ENCODE assay signal across 8 cellular contexts in genomic region chr19:33052352-33052972, GRCh38. TPM values are rescaled to one million over a fixed set of nuclear protein-coding genes. Genes with fewer than 3 reads are reported as not detected.
DNase-seq lines count a peak whose midpoint lies in the region; ATAC-seq and TF ChIP-seq lines count a peak whose summit lies in the region.

No MANE protein-coding gene starts in this region.

- WGBS in endodermal cell (ENCODE audit: insufficient coverage in 1 of 2, insufficient read length in 1 of 2), 2 experiments = 88 to 97% methylated on average over 6 to 8 of the region's 8 CpGs

- H3K27ac Mint-ChIP-seq in endodermal cell = peak overlapping the region; percentile 52

- H3K9ac ChIP-seq in endodermal cell (ENCODE audit: extremely low read depth, low read length, poor library complexity, severe bottlenecking) (no peak overlapping the region), mucosa of stomach (ENCODE audit: low read length) (peak overlapping the region; percentile 15)

- intact Hi-C loops in posterior vena cava (cut with DNase I) = no loop called here

- no peaks in the 10 kb centered on the region for H3K27me3 ChIP-seq in endodermal cell (ENCODE audit: control insufficient read depth, insufficient read depth, low read length, poor library complexity, severe bottlenecking)
- no peaks in the 10 kb centered on the region for H3K27me3 ChIP-seq in mucosa of stomach (ENCODE audit: control insufficient read depth, insufficient read depth, low read length)
- H3K27me3 ChIP-seq in MG63 = no peaks in the 10 kb centered on the region

- no peak for ATAC-seq in GM18861 (IDR thresholded peaks at IDR 0.05; ENCODE audit: unreplicated experiment)

- H3K4me3 Mint-ChIP-seq in endodermal cell = no peak overlapping the region

- peaks cover 18% of the 10 kb centered on the region for H3K4me1 ChIP-seq in endodermal cell (ENCODE audit: control insufficient read depth, insufficient read depth, low read length)
- H3K4me1 ChIP-seq in mucosa of stomach (ENCODE audit: control insufficient read depth, insufficient read depth, low read length) = peaks cover 81% of the 10 kb centered on the region

- peaks cover 31% of the 10 kb centered on the region for H3K4me1 Mint-ChIP-seq in endodermal cell

- H3K36me3 ChIP-seq in endodermal cell (ENCODE audit: control insufficient read depth, insufficient read depth, low read length) (peaks cover 46% of the 10 kb centered on the region), mucosa of stomach (ENCODE audit: control insufficient read depth, insufficient read depth, low read length) (peaks cover 6% of the 10 kb centered on the region), MG63 (peaks cover 5% of the 10 kb centered on the region)

- no peak overlapping the region for H3K27ac ChIP-seq in endodermal cell (ENCODE audit: low read depth, low read length)

- no peaks in the 10 kb centered on the region for H3K9me3 Mint-ChIP-seq in endodermal cell

- TF ChIP-seq CTCF in endodermal cell (conservative IDR thresholded peaks at IDR 0.05) = no peak

- H3K9me3 ChIP-seq in endodermal cell (ENCODE audit: control insufficient read depth, low read length) (no peaks in the 10 kb centered on the region), mucosa of stomach (ENCODE audit: control insufficient read depth, low read length) (no peaks in the 10 kb centered on the region), MG63 (no peaks in the 10 kb centered on the region)

- no peaks in the 10 kb centered on the region for H3K27me3 Mint-ChIP-seq in endodermal cell (ENCODE audit: insufficient read depth)

- DNase-seq in DMS53 (lab: John Stamatoyannopoulos, UW) (peak; percentile 63), NCI-H2029 treated with DMSO at 0.1 percent for 48 hours (lab: John Stamatoyannopoulos, UW) (peak; percentile 81), endodermal cell (no peak), posterior vena cava (ENCODE audit: low spot score) (no peak), MG63 (no peak), epidermal melanocyte (ENCODE audit: insufficient read length, low spot score) (no peak)

- no peak overlapping the region for H3K4me3 ChIP-seq in endodermal cell (ENCODE audit: low read length)
- H3K4me3 ChIP-seq in mucosa of stomach (ENCODE audit: low read length) = no peak overlapping the region
- no peak overlapping the region for H3K4me3 ChIP-seq in MG63

- peaks cover 38% of the 10 kb centered on the region for H3K36me3 Mint-ChIP-seq in endodermal cell (ENCODE audit: low read depth)

RNA-seq across cellular contexts. Expression of gene RHPN2, which starts 12.2 kb away (rescaled TPM):
- total RNA-seq in endodermal cell (10 to 100 TPM; 52.0 to 53.2 TPM), posterior vena cava (1 to 10 TPM in 1 of 2 donors, under 1 TPM in 1; 0.56 to 1.5 TPM)
- 23.2 TPM for polyA plus RNA-seq in endodermal cell (2013, experiment 1 of 2)
- polyA plus RNA-seq in endodermal cell (2013, experiment 2 of 2) = 23.2 TPM
- total RNA-seq in MG63 (2014; rRNA removed; shearing (Covaris generic); ENCODE audit: low replicate concordance) = 8.9 and 18.6 TPM in 2 replicates

RNA-seq across cellular contexts. Expression of gene GPATCH1, which starts 28.5 kb away (rescaled TPM):
- total RNA-seq in endodermal cell (10 to 100 TPM; 10.1 to 11.2 TPM), posterior vena cava (1 to 10 TPM; 6.0 to 6.5 TPM)
- 10.5 TPM for polyA plus RNA-seq in endodermal cell (2013, experiment 1 of 2)
- 8.8 TPM for polyA plus RNA-seq in endodermal cell (2013, experiment 2 of 2)
- 6.4 and 6.5 TPM in 2 replicates for total RNA-seq in MG63 (2014; rRNA removed; shearing (Covaris generic); ENCODE audit: low replicate concordance)

Comparison
In these comparisons a context has a peak if more than half of its experiments do, and no peak if none do; other contexts are left out.
1. DNase-seq: peak in DMS53 (single experiment) and NCI-H2029 treated with DMSO at 0.1 percent for 48 hours (single experiment); none in endodermal cell (single experiment), posterior vena cava (single experiment), MG63 (single experiment) and epidermal melanocyte (single experiment).